In genomic region chr2:21422050-21422449, GRCh38 we compare ENCODE assay signal across 9 cellular contexts.
DNase-seq lines count a peak whose midpoint lies in the region; ATAC-seq lines count a peak whose summit lies in the region.
"Had no signal": no experiment of that assay in that cellular context is flagged by ENCODE, and none has a peak within 500 bp of the region (broad histone marks: within the 10 kb centered on the region; RNA-seq: fewer than 3 reads in every experiment).

No MANE protein-coding gene starts in this region.

- ATAC-seq in HG03039 (IDR thresholded peaks at IDR 0.05; ENCODE audit: unreplicated experiment), result peak; percentile 54
- no peak for ATAC-seq in esophagus mucosa
- no peak for ATAC-seq in activated CD4-positive, CD25-positive, alpha-beta regulatory T cell treated with anti-CD3 and anti-CD28 coated beads, Interleukin-2, amount 50 U/mL, for 24 hours

- H3K4me3 ChIP-seq in SJCRH30, result no peak overlapping the region

- H3K4me1 ChIP-seq in SJCRH30, result peaks cover 18% of the 10 kb centered on the region
- H3K4me1 ChIP-seq: parathyroid adenoma had no signal

- peak; percentile 7 for DNase-seq in stimulated activated CD4-positive, alpha-beta T cell treated with anti-CD3 and anti-CD28 coated beads, Interleukin-2, amount 100 ng/mL, for 48 hours
- no peak for DNase-seq in stimulated activated CD4-positive, alpha-beta T cell treated with anti-CD3 and anti-CD28 coated beads, Interleukin-4, amount 100 ng/mL, for 1 hour
- DNase-seq in SJCRH30 (peak; percentile 75 to 76), iPS-NIHi7 (ENCODE audit: extremely low spot score) (peak; percentile 82), medulla oblongata (ENCODE audit: extremely low spot score) (no peak)

- no peak overlapping the region for H3K27ac ChIP-seq in SJCRH30
- H3K27ac ChIP-seq: parathyroid adenoma had no signal

- no peaks in the 10 kb centered on the region for H3K9me3 ChIP-seq in SJCRH30 (replicated peaks)

- no peaks in the 10 kb centered on the region for H3K27me3 ChIP-seq in SJCRH30

- no peaks in the 10 kb centered on the region for H3K36me3 ChIP-seq in SJCRH30

Comparison
In these comparisons a context has a peak if more than half of its experiments do, and no peak if none do; other contexts are left out.
1. DNase-seq: peak in stimulated activated CD4-positive, alpha-beta T cell treated with anti-CD3 and anti-CD28 coated beads, Interleukin-2, amount 100 ng/mL, for 48 hours (2 of 2), SJCRH30 (2 of 2) and iPS-NIHi7 (single experiment); none in stimulated activated CD4-positive, alpha-beta T cell treated with anti-CD3 and anti-CD28 coated beads, Interleukin-4, amount 100 ng/mL, for 1 hour (single experiment) and medulla oblongata (single experiment).